13 cellular contexts compared by ENCODE assay signal in the genomic region with DNA sequence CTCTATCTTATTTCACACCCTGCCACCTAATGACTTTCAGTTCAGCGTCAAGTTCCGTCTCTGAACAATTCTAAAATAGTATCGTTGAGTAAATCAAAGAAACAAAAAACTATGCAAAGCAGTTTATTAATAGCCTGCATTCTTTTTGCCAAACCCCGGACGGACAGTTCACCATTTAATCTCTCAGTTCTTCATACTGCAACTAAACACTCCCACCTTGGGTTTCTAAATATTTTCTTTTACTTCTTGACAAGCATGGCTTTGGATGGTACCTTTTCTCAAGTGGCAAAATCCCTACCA. TPM values are rescaled to one million over a fixed set of nuclear protein-coding genes. Genes with fewer than 3 reads are reported as not detected.
DNase-seq lines count a peak whose midpoint lies in the region; ATAC-seq and TF ChIP-seq lines count a peak whose summit lies in the region.
"Had no signal": no experiment of that assay in that cellular context is flagged by ENCODE, and none has a peak within 500 bp of the region (broad histone marks: within the 10 kb centered on the region; RNA-seq: fewer than 3 reads in every experiment).

No MANE protein-coding gene starts in this region.

- no peaks in the 10 kb centered on the region for H3K9me3 ChIP-seq in gastrocnemius medialis
- H3K9me3 ChIP-seq in PC-3 (ENCODE audit: low read length) = no peaks in the 10 kb centered on the region

- no peak for TF ChIP-seq CTCF in gastrocnemius medialis (IDR thresholded peaks at IDR 0.05 in 4 of 5, conservative IDR thresholded peaks at IDR 0.05 in 1 of 5)
- no peak for TF ChIP-seq CTCF in PC-3 (conservative IDR thresholded peaks at IDR 0.05; ENCODE audit: low read depth, low read length)

- ATAC-seq in GM18861 (IDR thresholded peaks at IDR 0.05; ENCODE audit: unreplicated experiment) = peak; percentile 79
- peak; percentile 87 for ATAC-seq in GM21723 (IDR thresholded peaks at IDR 0.05; ENCODE audit: unreplicated experiment)
- ATAC-seq in HG03565 (IDR thresholded peaks at IDR 0.05; ENCODE audit: unreplicated experiment) = peak; percentile 69
- ATAC-seq in gastrocnemius medialis = no peak
- ATAC-seq in HG03469 (IDR thresholded peaks at IDR 0.05; ENCODE audit: unreplicated experiment) = no peak
- ATAC-seq in PC-3 = no peak
- ATAC-seq: T-helper 17 cell had no signal

- in situ Hi-C loops in gastrocnemius medialis (cut with MboI; ENCODE audit: low sequenced_read_pairs in 4 of 4) = no loop called here

- H3K27ac ChIP-seq in gastrocnemius medialis (peak overlapping the region in 1 of 4 donors; percentile 57), PC-3 (ENCODE audit: low read length) (no peak overlapping the region)

- TF ChIP-seq POLR2A in gastrocnemius medialis (IDR thresholded peaks at IDR 0.05) = no peak

- peaks cover 14 to 22% (median 17%) of the 10 kb centered on the region in 3 donors for H3K27me3 ChIP-seq in gastrocnemius medialis
- H3K27me3 ChIP-seq in PC-3 (ENCODE audit: low read length) = peaks cover 36% of the 10 kb centered on the region

- DNase-seq in gastrocnemius medialis = no peak
- DNase-seq in PC-3 = no peak
- no peak for DNase-seq in NCI-H526 (lab: John Stamatoyannopoulos, UW)
- no peak for DNase-seq in NCI-H2227 treated with DMSO at 0.1 percent for 48 hours (lab: John Stamatoyannopoulos, UW)
- DNase-seq: activated effector memory CD4-positive, alpha-beta T cell treated with anti-CD3 and anti-CD28 coated beads, Interleukin-2, amount 50 U/mL, for 16 hours; NCI-H2029 treated with DMSO at 0.1 percent for 48 hours; T-helper 17 cell had no signal

- H3K79me2 ChIP-seq in PC-3 (ENCODE audit: low read length) = no peaks in the 10 kb centered on the region

- CTCF ChIA-PET in PC-3 (lab: Charles Lee) = no interaction called here

- POLR2A ChIA-PET in PC-3 (lab: Charles Lee; ENCODE audit: unreplicated experiment) = no interaction called here

- H3K4me3 ChIP-seq in gastrocnemius medialis (peak overlapping the region in 3 of 4 donors; percentile 17 to 54 (median 48)), PC-3 (ENCODE audit: low read length) (no peak overlapping the region)
- H3K4me3 ChIP-seq: lung had no signal

- intact Hi-C loops in gastrocnemius medialis (cut with DNase I; ENCODE audit: low total_unique reads) (no loop called here), PC-3 (cut with micrococcal nuclease) (no loop called here)

- H3K9me2 ChIP-seq in PC-3 (replicated peaks; ENCODE audit: low read length) = no peaks in the 10 kb centered on the region

- no TSS peak for BruUV-seq in PC-3 (replicated peaks; lab: Mats Ljungman, UMichigan)

- H3K9ac ChIP-seq in PC-3 (ENCODE audit: low read length) = no peak overlapping the region

- no peaks in the 10 kb centered on the region for H4K20me1 ChIP-seq in PC-3 (ENCODE audit: low read length)

- no peak overlapping the region for H3K4me2 ChIP-seq in PC-3 (ENCODE audit: low read length)

- no peaks in the 10 kb centered on the region for H3F3A ChIP-seq in PC-3 (ENCODE audit: low read length, unreplicated experiment)

- H3K4me1 ChIP-seq in gastrocnemius medialis (peaks cover 15 to 20% of the 10 kb centered on the region in 2 donors), PC-3 (ENCODE audit: insufficient read depth, low read length) (no peaks in the 10 kb centered on the region)

- H3K36me3 ChIP-seq in gastrocnemius medialis (no peaks in the 10 kb centered on the region), PC-3 (ENCODE audit: low read depth, low read length) (no peaks in the 10 kb centered on the region)

- H2AFZ ChIP-seq in PC-3 (ENCODE audit: low read length) = no peak overlapping the region

RNA-seq across cellular contexts. Expression of gene MYH11, which starts 1.2 kb away (rescaled TPM):
- total RNA-seq in gastrocnemius medialis = 10 to 100 TPM in 3 of 4 donors, 1 to 10 TPM in 1; 5.6 to 57.7 (median 20.4) TPM
- not detected in 2 replicates for total RNA-seq in PC-3 (2014; rRNA removed)
- total RNA-seq: endothelial cell of umbilical vein had no signal

RNA-seq across cellular contexts. Expression of gene CEP20, which starts 32.7 kb away (rescaled TPM):
- total RNA-seq in gastrocnemius medialis (10 to 100 TPM; 42.2 to 87.8 (median 76.1) TPM), PC-3 (2014; rRNA removed) (25.9 and 37.0 TPM in 2 replicates)

Comparison
In these comparisons a context has a peak if more than half of its experiments do, and no peak if none do; other contexts are left out.
1. ATAC-seq: peak in GM18861 (single experiment), GM21723 (single experiment) and HG03565 (single experiment); none in gastrocnemius medialis (0 of 2), HG03469 (single experiment) and PC-3 (single experiment).